ENCODE assay signal across 2 cellular contexts in the genomic region with DNA sequence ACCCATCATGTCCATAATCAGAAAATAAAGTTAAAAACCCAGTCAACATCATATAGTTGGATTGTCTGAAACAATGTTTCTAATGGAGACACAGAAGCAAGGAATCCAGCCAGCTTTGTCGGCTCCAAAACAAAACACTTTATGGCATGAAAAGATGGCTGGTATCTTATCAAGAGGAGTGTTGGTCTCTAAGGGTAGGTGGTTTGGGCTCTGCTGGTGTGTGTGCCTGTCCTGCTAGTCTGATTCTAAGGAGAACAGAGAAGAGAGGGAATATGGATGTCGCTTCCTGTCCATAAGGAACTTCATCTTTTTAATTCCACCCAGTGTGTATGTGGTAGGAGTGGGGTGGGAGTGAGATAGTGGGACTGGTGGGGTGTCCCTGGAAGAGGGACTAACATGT.
TF ChIP-seq lines count a peak whose summit lies in the region.

No MANE protein-coding gene starts in this region.

TF ChIP-seq in HEK293T, 16 proteins besides CTCF, POLR2A, EP300 and RAD21 (continued from another document):
- TF ChIP-seq PKNOX1 (IDR thresholded peaks at IDR 0.05) = no peak
- TF ChIP-seq ELF4 (IDR thresholded peaks at IDR 0.05) = no peak
- no peak for TF ChIP-seq ZNF384 (IDR thresholded peaks at IDR 0.05)
- TF ChIP-seq L3MBTL2 (conservative IDR thresholded peaks at IDR 0.05) = no peak
- no peak for TF ChIP-seq CTBP1 (IDR thresholded peaks at IDR 0.05; ENCODE audit: borderline replicate concordance)
- no peak for TF ChIP-seq ARNT (IDR thresholded peaks at IDR 0.05)
- no peak for TF ChIP-seq NFRKB (IDR thresholded peaks at IDR 0.05)
- TF ChIP-seq SP1 (IDR thresholded peaks at IDR 0.05) = no peak
- TF ChIP-seq FOXA1 (IDR thresholded peaks at IDR 0.05) = no peak
- no peak for TF ChIP-seq LEF1 (IDR thresholded peaks at IDR 0.05; ENCODE audit: borderline replicate concordance)
- TF ChIP-seq HDGF (IDR thresholded peaks at IDR 0.05; ENCODE audit: borderline replicate concordance) = no peak
- no peak for TF ChIP-seq FOXK2 (IDR thresholded peaks at IDR 0.05)

TF ChIP-seq in K562, 482 proteins besides CTCF, POLR2A, EP300 and RAD21 (continued from another document):
- no peak for TF ChIP-seq ZBTB9 (CRISPR knock-in tag; IDR thresholded peaks at IDR 0.05)
- no peak for TF ChIP-seq RBFOX2 (IDR thresholded peaks at IDR 0.05; ENCODE audit: low read depth, low read length)
- TF ChIP-seq ZHX1 (conservative IDR thresholded peaks at IDR 0.05; ENCODE audit: low read length) = no peak
- no peak for TF ChIP-seq MLLT1 (IDR thresholded peaks at IDR 0.05)
- TF ChIP-seq ZBTB26 (CRISPR knock-in tag; IDR thresholded peaks at IDR 0.05) = no peak
- no peak for TF ChIP-seq CBX3 (IDR thresholded peaks at IDR 0.05; ENCODE audit: borderline replicate concordance in 1 of 2, low read length in 2 of 2)
- no peak for TF ChIP-seq ZNF143 (CRISPR knock-in tag; IDR thresholded peaks at IDR 0.05)
- no peak for TF ChIP-seq CHCHD3 (CRISPR knock-in tag; IDR thresholded peaks at IDR 0.05)
- no peak for TF ChIP-seq JUND (IDR thresholded peaks at IDR 0.05; ENCODE audit: borderline replicate concordance, low read depth, low read length)
- TF ChIP-seq JUND (tag; IDR thresholded peaks at IDR 0.05; ENCODE audit: borderline replicate concordance, low read depth, low read length) = no peak
